In genomic region chr2:118421648-118422047, GRCh38 we compare ENCODE assay signal across 8 cellular contexts.
"Had no signal": no experiment of that assay in that cellular context is flagged by ENCODE, and none has a peak within 500 bp of the region (broad histone marks: within the 10 kb centered on the region; RNA-seq: fewer than 3 reads in every experiment).

No MANE protein-coding gene starts in this region.

- ATAC-seq: GM12878 had no signal

- DNase-seq: GDM1, GF-D8 had no signal

- FAIRE-seq: G401.6, GM12878, GM12891, GM12892, GM18507, GM19239 had no signal

- H3K4me3 ChIP-seq: GM12878 had no signal
